In genomic region chr17:59107306-59107670, GRCh38 we compare ENCODE assay signal across 1 cellular context.
TF ChIP-seq lines count a peak whose summit lies in the region.

No MANE protein-coding gene starts in this region.

TF ChIP-seq in A549, 52 proteins besides CTCF, POLR2A, EP300 and RAD21 (continued from another document):
- no peak for TF ChIP-seq REST (IDR thresholded peaks at IDR 0.05)
- peak; percentile 84 for TF ChIP-seq RARB (CRISPR knock-in tag; IDR thresholded peaks at IDR 0.05)
- no peak for TF ChIP-seq KDM1A (IDR thresholded peaks at IDR 0.05; ENCODE audit: low read depth)
- TF ChIP-seq HOXB5 (CRISPR knock-in tag; IDR thresholded peaks at IDR 0.05) = 0 out of 2 replicates have a peak, but pooled peaks have one; percentile 4
- no peak for TF ChIP-seq JUNB (IDR thresholded peaks at IDR 0.05)
- TF ChIP-seq RNF2 (IDR thresholded peaks at IDR 0.05; ENCODE audit: borderline replicate concordance, low read depth) = no peak
- TF ChIP-seq GATA3 (IDR thresholded peaks at IDR 0.05; ENCODE audit: borderline replicate concordance) = no peak
- peak; percentile 52; the same call in 1 of the 2 replicates for TF ChIP-seq EHF (CRISPR knock-in tag; IDR thresholded peaks at IDR 0.05)
- TF ChIP-seq CHD2 (IDR thresholded peaks at IDR 0.05; ENCODE audit: low read length, partially characterized antibody) = no peak
- TF ChIP-seq POLR2AphosphoS2 (conservative IDR thresholded peaks at IDR 0.05; ENCODE audit: low read length) = no peak; the same call in 1 of the 2 replicates
- no peak for TF ChIP-seq MAX (IDR thresholded peaks at IDR 0.05)
- TF ChIP-seq TFCP2L1 (CRISPR knock-in tag; IDR thresholded peaks at IDR 0.05) = no peak; the same call in 1 of the 2 replicates
- TF ChIP-seq PBX3 (IDR thresholded peaks at IDR 0.05) = no peak
- TF ChIP-seq JUN (IDR thresholded peaks at IDR 0.05) = no peak
- no peak for TF ChIP-seq BCL3 (IDR thresholded peaks at IDR 0.05)
